In the genomic region with DNA sequence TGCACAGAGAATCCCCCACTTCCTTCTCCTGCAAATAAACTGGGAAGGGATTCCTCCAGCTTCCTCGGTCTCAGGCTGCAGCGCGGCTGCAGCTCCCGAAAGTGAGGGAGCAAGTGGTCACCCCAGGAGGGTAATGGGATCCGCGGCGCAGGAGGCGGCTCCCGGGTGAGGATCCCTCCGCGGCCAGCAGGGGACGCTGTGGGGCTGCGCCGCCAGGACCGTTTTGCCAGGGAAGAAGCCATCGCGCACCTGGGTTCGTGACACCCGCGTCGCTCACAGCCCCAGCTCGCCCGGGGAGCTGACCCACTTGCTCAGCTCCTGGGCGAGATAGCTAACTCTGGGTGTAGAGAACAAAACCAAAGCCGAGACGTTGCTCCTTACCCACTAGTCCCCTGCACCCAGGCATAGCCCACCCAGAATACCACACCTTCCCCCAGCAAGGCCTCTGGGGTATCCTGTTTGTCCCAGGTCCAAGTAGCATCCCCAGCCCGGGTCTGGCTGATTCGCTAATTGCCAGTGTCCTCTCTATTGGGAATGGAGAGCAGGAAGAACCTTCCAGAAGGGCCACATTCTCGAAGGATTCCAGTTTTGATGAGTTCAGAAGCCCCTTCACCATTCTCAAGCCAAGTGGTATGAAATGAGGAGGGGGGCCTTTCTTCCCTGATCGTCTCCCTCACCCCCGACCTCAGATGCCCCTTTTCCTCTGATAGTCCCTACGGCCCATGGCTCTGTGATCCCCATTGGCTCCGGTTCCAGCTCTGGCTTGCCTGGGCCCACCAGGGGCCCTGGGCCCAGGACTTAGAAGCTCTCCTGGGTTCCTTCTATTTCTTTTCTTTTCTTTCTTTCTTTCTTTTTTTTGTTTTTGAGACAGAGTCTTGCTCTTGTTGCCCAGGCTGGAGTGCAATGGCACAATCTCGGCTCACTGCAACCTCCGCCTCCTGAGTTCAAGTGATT, we compare ENCODE assay signal across 8 cellular contexts. TPM values are rescaled to one million over a fixed set of nuclear protein-coding genes. Genes with fewer than 3 reads are reported as not detected.
DNase-seq lines count a peak whose midpoint lies in the region; ATAC-seq and TF ChIP-seq lines count a peak whose summit lies in the region.

No MANE protein-coding gene starts in this region.

- no peak overlapping the region for H3K4me3 ChIP-seq in KMS-11 (IDR thresholded peaks at IDR 0.05; ENCODE audit: insufficient read depth, low read depth, low read length)
- peak overlapping the region; percentile 40; the same call in 1 of the 2 replicates for H3K4me3 ChIP-seq in SK-N-MC

- H3K4me1 Mint-ChIP-seq in activated naive CD4-positive, alpha-beta T cell treated with anti-CD3 and anti-CD28 coated beads, Interleukin-2, amount 10 ng/mL, durations not matched to agents 7 days and 5 days = peaks cover 27% of the 10 kb centered on the region

- H3K9ac ChIP-seq in KMS-11 (no peak overlapping the region), SK-N-MC (ENCODE audit: insufficient read length) (no peak overlapping the region)

- H3K4me1 ChIP-seq in KMS-11 (ENCODE audit: low read depth, poor library complexity, severe bottlenecking) = peaks cover 4% of the 10 kb centered on the region

- no peaks in the 10 kb centered on the region for H3K9me3 Mint-ChIP-seq in activated naive CD4-positive, alpha-beta T cell treated with anti-CD3 and anti-CD28 coated beads, Interleukin-2, amount 10 ng/mL, durations not matched to agents 7 days and 5 days

- H3K27me3 ChIP-seq in KMS-11 (ENCODE audit: insufficient read depth, low read depth) = peaks cover 62% of the 10 kb centered on the region

- no peaks in the 10 kb centered on the region for H3K9me3 ChIP-seq in SK-N-MC (ENCODE audit: low read depth, low read length)

- peak overlapping the region; percentile 47; the same call in 1 of the 2 replicates for H3K4me2 ChIP-seq in KMS-11

- H3K27me3 Mint-ChIP-seq in activated naive CD4-positive, alpha-beta T cell treated with anti-CD3 and anti-CD28 coated beads, Interleukin-2, amount 10 ng/mL, durations not matched to agents 7 days and 5 days = peaks cover 63% of the 10 kb centered on the region

- no peaks in the 10 kb centered on the region for H4K20me1 ChIP-seq in KMS-11 (ENCODE audit: insufficient read depth)

- H3K27ac Mint-ChIP-seq in activated naive CD4-positive, alpha-beta T cell treated with anti-CD3 and anti-CD28 coated beads, Interleukin-2, amount 10 ng/mL, durations not matched to agents 7 days and 5 days = no peak overlapping the region

- intact Hi-C loops in cardiac septum (cut with DNase I) = loop anchor here (1.0 to 5.0 kb wide), 3 partner anchors 24 to 101 kb away; a partner anchor contains a TSS

- CTCF ChIA-PET in activated naive CD4-positive, alpha-beta T cell treated with anti-CD3 and anti-CD28 coated beads, Interleukin-2, amount 10 ng/mL, durations not matched to agents 7 days and 5 days (lab: Charles Lee) = interaction anchor here (0.6 to 4.0 kb wide), 23 partner anchors 9 to 212 kb away, joined by 3 to 54 read pairs (median 5); a partner anchor contains a TSS

- H3K79me2 ChIP-seq in KMS-11 (ENCODE audit: insufficient read depth, low read depth) = no peaks in the 10 kb centered on the region

- ATAC-seq in HG02588 (IDR thresholded peaks at IDR 0.05; ENCODE audit: unreplicated experiment) (no peak), GM21737 (IDR thresholded peaks at IDR 0.05; ENCODE audit: unreplicated experiment) (no peak)

- TF ChIP-seq CTCF in GM10266 (IDR thresholded peaks at IDR 0.05; ENCODE audit: control insufficient read depth, insufficient read depth, low read depth, missing control alignments) (peak; percentile 99), KMS-11 (conservative IDR thresholded peaks at IDR 0.05; ENCODE audit: low read depth, low read length) (peak; percentile 99)

- H2AFZ ChIP-seq in KMS-11 (ENCODE audit: low read depth) = peak overlapping the region; percentile 21; the same call in 1 of the 2 replicates

- no peak overlapping the region for H3K4me3 Mint-ChIP-seq in activated naive CD4-positive, alpha-beta T cell treated with anti-CD3 and anti-CD28 coated beads, Interleukin-2, amount 10 ng/mL, durations not matched to agents 7 days and 5 days

- H3K36me3 ChIP-seq in KMS-11 (ENCODE audit: insufficient read depth) (no peaks in the 10 kb centered on the region), SK-N-MC (ENCODE audit: insufficient read depth, low read length) (no peaks in the 10 kb centered on the region)

- no peaks in the 10 kb centered on the region for H3K36me3 Mint-ChIP-seq in activated naive CD4-positive, alpha-beta T cell treated with anti-CD3 and anti-CD28 coated beads, Interleukin-2, amount 10 ng/mL, durations not matched to agents 7 days and 5 days

- DNase-seq in GM10266 (ENCODE audit: extremely low spot score) (peak; percentile 84), SK-N-MC (ENCODE audit: low read depth, low spot score) (no peak), cardiac septum (ENCODE audit: low spot score) (peak; percentile 94), retina (peak; percentile 92)
- DNase-seq in activated naive CD4-positive, alpha-beta T cell treated with anti-CD3 and anti-CD28 coated beads, Interleukin-2, amount 10 ng/mL, durations not matched to agents 7 days and 5 days = peak; percentile 86

- H3K27ac ChIP-seq in KMS-11 (no peak overlapping the region), SK-N-MC (no peak overlapping the region)

RNA-seq across cellular contexts. Expression of a gene that starts 14.1 kb away (rescaled TPM):
- total RNA-seq in cardiac septum = 17.6 TPM

RNA-seq across cellular contexts. Expression of a gene that starts 16.5 kb away (rescaled TPM):
- 2.7 TPM for total RNA-seq in cardiac septum

RNA-seq across cellular contexts. Expression of a gene that starts 22.1 kb away (rescaled TPM):
- total RNA-seq in cardiac septum = 11.5 TPM

RNA-seq across cellular contexts. Expression of a gene that starts 56.0 kb away (rescaled TPM):
- not detected for total RNA-seq in cardiac septum
